Comparison of ENCODE assay signal across 13 cellular contexts in genomic region chr4:101157415-101158135, GRCh38.
DNase-seq lines count a peak whose midpoint lies in the region; ATAC-seq and TF ChIP-seq lines count a peak whose summit lies in the region.
"Had no signal": no experiment of that assay in that cellular context is flagged by ENCODE, and none has a peak within 500 bp of the region (broad histone marks: within the 10 kb centered on the region; RNA-seq: fewer than 3 reads in every experiment).

No MANE protein-coding gene starts in this region.

- H3K4me2 ChIP-seq in SK-N-SH: peak overlapping the region; percentile 62
- peak overlapping the region; percentile 31 for H3K4me2 ChIP-seq in smooth muscle cell

- H3K36me3 ChIP-seq in SK-N-SH (replicated peaks in 1 of 2; ENCODE audit: control insufficient read depth in 1 of 2, insufficient read depth in 2 of 2, low read length in 1 of 2) (no peaks in the 10 kb centered on the region), smooth muscle cell (ENCODE audit: low read depth) (no peaks in the 10 kb centered on the region)

- H4K20me1 ChIP-seq in SK-N-SH (ENCODE audit: insufficient read depth): no peaks in the 10 kb centered on the region
- peaks cover 18% of the 10 kb centered on the region for H4K20me1 ChIP-seq in smooth muscle cell (ENCODE audit: low read depth)

- POLR2A ChIA-PET in activated CD8-positive, alpha-beta T cell treated with anti-CD3 and anti-CD28 coated beads for 36 hours (lab: Charles Lee): interaction anchor here (0.6 kb wide), 1 partner anchor 302 kb away, joined by 3 read pairs; no protein-coding TSS in a partner anchor
- POLR2A ChIA-PET in activated CD8-positive, alpha-beta T cell treated with anti-CD3 and anti-CD28 coated beads, Interleukin-2, amount 10 ng/mL, durations not matched to agents 7 days and 5 days (lab: Charles Lee): no interaction called here
- POLR2A ChIA-PET in SK-N-SH (lab: Yijun Ruan, JAX): interaction anchor here (0.6 kb wide), 1 partner anchor 190 kb away, joined by 3 read pairs; the partner anchor contains the start of gene PPP3CA

- H3K27ac ChIP-seq in SK-N-SH (ENCODE audit: low read depth in 2 of 2, low read length in 1 of 2): peak overlapping the region; percentile 25 to 75
- peak overlapping the region; percentile 65 for H3K27ac ChIP-seq in smooth muscle cell (ENCODE audit: low read depth)

- intact Hi-C loops in activated CD8-positive, alpha-beta T cell treated with anti-CD3 and anti-CD28 coated beads for 36 hours (cut with micrococcal nuclease): loop anchor here (5.0 kb wide), 1 partner anchor 135 kb away; no protein-coding TSS in a partner anchor

- H3K4me1 ChIP-seq in SK-N-SH (ENCODE audit: control insufficient read depth in 1 of 2, insufficient read depth in 2 of 2, low read depth in 1 of 2, low read length in 1 of 2) (peaks cover 0 to 39% of the 10 kb centered on the region in 2 experiments), smooth muscle cell (ENCODE audit: low read depth) (peaks cover 43% of the 10 kb centered on the region)
- H3K4me1 ChIP-seq: testis had no signal

- H3K27me3 Mint-ChIP-seq in activated CD8-positive, alpha-beta T cell treated with anti-CD3 and anti-CD28 coated beads for 36 hours: no peaks in the 10 kb centered on the region
- H3K27me3 Mint-ChIP-seq in activated CD8-positive, alpha-beta T cell treated with anti-CD3 and anti-CD28 coated beads, Interleukin-2, amount 10 ng/mL, durations not matched to agents 7 days and 5 days (ENCODE audit: low read depth): no peaks in the 10 kb centered on the region
- no peaks in the 10 kb centered on the region for H3K27me3 Mint-ChIP-seq in effector memory CD8-positive, alpha-beta T cell

- no peak for ATAC-seq in activated CD8-positive, alpha-beta T cell treated with anti-CD3 and anti-CD28 coated beads for 36 hours
- no peak for ATAC-seq in activated CD8-positive, alpha-beta T cell treated with anti-CD3 and anti-CD28 coated beads, Interleukin-2, amount 10 ng/mL, durations not matched to agents 7 days and 5 days
- ATAC-seq in effector memory CD8-positive, alpha-beta T cell (replicated peaks): no peak
- ATAC-seq in HG03565 (IDR thresholded peaks at IDR 0.05; ENCODE audit: unreplicated experiment): no peak
- ATAC-seq: left lobe of liver had no signal

- H3K36me3 Mint-ChIP-seq in activated CD8-positive, alpha-beta T cell treated with anti-CD3 and anti-CD28 coated beads for 36 hours (ENCODE audit: low read depth): peaks cover 11% of the 10 kb centered on the region
- peaks cover under 1% of the 10 kb centered on the region for H3K36me3 Mint-ChIP-seq in activated CD8-positive, alpha-beta T cell treated with anti-CD3 and anti-CD28 coated beads, Interleukin-2, amount 10 ng/mL, durations not matched to agents 7 days and 5 days (ENCODE audit: low read depth)
- H3K36me3 Mint-ChIP-seq in effector memory CD8-positive, alpha-beta T cell (ENCODE audit: insufficient read depth): peaks cover 7% of the 10 kb centered on the region

- H3K9me3 ChIP-seq in SK-N-SH (no peaks in the 10 kb centered on the region), smooth muscle cell (replicated peaks; ENCODE audit: low read depth) (no peaks in the 10 kb centered on the region)
- H3K9me3 ChIP-seq: testis had no signal

- TF ChIP-seq RAD21 in SK-N-SH (IDR thresholded peaks at IDR 0.05; ENCODE audit: low read length): no peak

- CTCF ChIA-PET in activated CD8-positive, alpha-beta T cell treated with anti-CD3 and anti-CD28 coated beads for 36 hours (lab: Charles Lee): interaction anchor here (1.9 kb wide), 1 partner anchor 11 kb away, joined by 7 read pairs; no protein-coding TSS in a partner anchor
- CTCF ChIA-PET in activated CD8-positive, alpha-beta T cell treated with anti-CD3 and anti-CD28 coated beads, Interleukin-2, amount 10 ng/mL, durations not matched to agents 7 days and 5 days (lab: Charles Lee): interaction anchor here (0.6 to 1.6 kb wide), 2 partner anchors 9 to 1295 kb away, joined by 3 to 11 read pairs; no protein-coding TSS in a partner anchor
- CTCF ChIA-PET in SK-N-SH (lab: Yijun Ruan, JAX): interaction anchor here (1.0 kb wide), 1 partner anchor 8 kb away, joined by 3 read pairs; no protein-coding TSS in a partner anchor

- H3K9ac ChIP-seq in SK-N-SH (peak overlapping the region; percentile 28; the same call in 1 of the 2 replicates), smooth muscle cell (ENCODE audit: low read depth) (no peak overlapping the region)

- peaks cover 15% of the 10 kb centered on the region for H3F3A ChIP-seq in SK-N-SH (replicated peaks; ENCODE audit: insufficient read depth)
- no peaks in the 10 kb centered on the region for H3F3A ChIP-seq in smooth muscle cell (ENCODE audit: low read depth)

- TF ChIP-seq CTCF in activated CD8-positive, alpha-beta T cell treated with anti-CD3 and anti-CD28 coated beads for 36 hours (IDR thresholded peaks at IDR 0.05): no peak
- TF ChIP-seq CTCF in SK-N-SH (IDR thresholded peaks at IDR 0.05) (no peak), smooth muscle cell (IDR thresholded peaks at IDR 0.05; ENCODE audit: borderline replicate concordance, insufficient read depth, poor library complexity, severe bottlenecking) (no peak)

- H3K9me3 Mint-ChIP-seq in activated CD8-positive, alpha-beta T cell treated with anti-CD3 and anti-CD28 coated beads for 36 hours: no peaks in the 10 kb centered on the region
- H3K9me3 Mint-ChIP-seq in activated CD8-positive, alpha-beta T cell treated with anti-CD3 and anti-CD28 coated beads, Interleukin-2, amount 10 ng/mL, durations not matched to agents 7 days and 5 days (ENCODE audit: insufficient read depth): peaks cover 2% of the 10 kb centered on the region
- no peaks in the 10 kb centered on the region for H3K9me3 Mint-ChIP-seq in effector memory CD8-positive, alpha-beta T cell
- H3K9me3 Mint-ChIP-seq: endodermal cell had no signal

- H3K4me3 Mint-ChIP-seq in activated CD8-positive, alpha-beta T cell treated with anti-CD3 and anti-CD28 coated beads for 36 hours: no peak overlapping the region
- no peak overlapping the region for H3K4me3 Mint-ChIP-seq in activated CD8-positive, alpha-beta T cell treated with anti-CD3 and anti-CD28 coated beads, Interleukin-2, amount 10 ng/mL, durations not matched to agents 7 days and 5 days
- H3K4me3 Mint-ChIP-seq in effector memory CD8-positive, alpha-beta T cell: peak overlapping the region in 1 of 2 donors; percentile 32
- H3K4me3 Mint-ChIP-seq: endodermal cell had no signal

- no peaks in the 10 kb centered on the region for H3K9me2 ChIP-seq in SK-N-SH

- H3K27ac Mint-ChIP-seq in activated CD8-positive, alpha-beta T cell treated with anti-CD3 and anti-CD28 coated beads for 36 hours: peak overlapping the region; percentile 86
- no peak overlapping the region for H3K27ac Mint-ChIP-seq in activated CD8-positive, alpha-beta T cell treated with anti-CD3 and anti-CD28 coated beads, Interleukin-2, amount 10 ng/mL, durations not matched to agents 7 days and 5 days
- H3K27ac Mint-ChIP-seq in effector memory CD8-positive, alpha-beta T cell: peak overlapping the region; percentile 42 to 70

- no peaks in the 10 kb centered on the region for H3K27me3 ChIP-seq in SK-N-SH (ENCODE audit: insufficient read depth)
- no peaks in the 10 kb centered on the region for H3K27me3 ChIP-seq in smooth muscle cell (ENCODE audit: low read depth)
- H3K27me3 ChIP-seq: testis had no signal

- DNase-seq in activated CD8-positive, alpha-beta T cell treated with anti-CD3 and anti-CD28 coated beads for 36 hours: no peak
- no peak for DNase-seq in activated CD8-positive, alpha-beta T cell treated with anti-CD3 and anti-CD28 coated beads, Interleukin-2, amount 10 ng/mL, durations not matched to agents 7 days and 5 days
- DNase-seq in SK-N-SH (no peak), smooth muscle cell (lab: John Stamatoyannopoulos, UW; ENCODE audit: unreplicated experiment) (no peak), AG20443 (ENCODE audit: low spot score) (no peak), iPS-NIHi7 (ENCODE audit: extremely low spot score) (no peak)
- DNase-seq in effector memory CD8-positive, alpha-beta T cell: no peak
- DNase-seq: activated CD8-positive, alpha-beta memory T cell treated with anti-CD3 and anti-CD28 coated beads, Interleukin-2, amount 50 U/mL, for 48 hours; endodermal cell; NCI-H1436 treated with DMSO at 0.1 percent for 48 hours; testis had no signal

- H3K4me3 ChIP-seq in SK-N-SH (ENCODE audit: low read depth in 2 of 2, low read length in 1 of 2) (peak overlapping the region in 1 of 2 experiments; percentile 26; a peak in 1 of 4 replicates), smooth muscle cell (no peak overlapping the region)
- H3K4me3 ChIP-seq: testis had no signal

- H2AFZ ChIP-seq in SK-N-SH (ENCODE audit: low read depth) (peak overlapping the region; percentile 22; the same call in 1 of the 2 replicates), smooth muscle cell (ENCODE audit: low read depth) (no peak overlapping the region)

- WGBS in SK-N-SH (ENCODE audit: low lambda C conversion rate): 52% methylated on average over 5 of the region's 5 CpGs
- 63% methylated on average over 5 of the region's 5 CpGs for WGBS in smooth muscle cell (ENCODE audit: low lambda C conversion rate)

- TF ChIP-seq EP300 in SK-N-SH (IDR thresholded peaks at IDR 0.05; ENCODE audit: borderline replicate concordance in 1 of 2, low read depth in 1 of 2, low read length in 1 of 2): no peak

- H3K4me1 Mint-ChIP-seq in activated CD8-positive, alpha-beta T cell treated with anti-CD3 and anti-CD28 coated beads for 36 hours (ENCODE audit: low read depth): peaks cover 51% of the 10 kb centered on the region
- peaks cover 28% of the 10 kb centered on the region for H3K4me1 Mint-ChIP-seq in activated CD8-positive, alpha-beta T cell treated with anti-CD3 and anti-CD28 coated beads, Interleukin-2, amount 10 ng/mL, durations not matched to agents 7 days and 5 days (ENCODE audit: low read depth)
- peaks cover 32 to 59% of the 10 kb centered on the region in 2 donors for H3K4me1 Mint-ChIP-seq in effector memory CD8-positive, alpha-beta T cell (ENCODE audit: low read depth in 2 of 2)

- H3K79me2 ChIP-seq in SK-N-SH (ENCODE audit: insufficient read depth) (peaks cover 11% of the 10 kb centered on the region; the same call in 1 of the 2 replicates), smooth muscle cell (ENCODE audit: low read depth) (peaks cover 35% of the 10 kb centered on the region)

TF ChIP-seq in SK-N-SH, 30 proteins besides CTCF, POLR2A, EP300 and RAD21 (continues in another document):
- TF ChIP-seq MAX (IDR thresholded peaks at IDR 0.05; ENCODE audit: low read depth) (no peak), TAF1 (IDR thresholded peaks at IDR 0.05; ENCODE audit: borderline replicate concordance, low read depth, low read length) (no peak), GATA2 (CRISPR knock-in tag; IDR thresholded peaks at IDR 0.05) (no peak)
